12 cellular contexts compared by ENCODE assay signal in the genomic region with DNA sequence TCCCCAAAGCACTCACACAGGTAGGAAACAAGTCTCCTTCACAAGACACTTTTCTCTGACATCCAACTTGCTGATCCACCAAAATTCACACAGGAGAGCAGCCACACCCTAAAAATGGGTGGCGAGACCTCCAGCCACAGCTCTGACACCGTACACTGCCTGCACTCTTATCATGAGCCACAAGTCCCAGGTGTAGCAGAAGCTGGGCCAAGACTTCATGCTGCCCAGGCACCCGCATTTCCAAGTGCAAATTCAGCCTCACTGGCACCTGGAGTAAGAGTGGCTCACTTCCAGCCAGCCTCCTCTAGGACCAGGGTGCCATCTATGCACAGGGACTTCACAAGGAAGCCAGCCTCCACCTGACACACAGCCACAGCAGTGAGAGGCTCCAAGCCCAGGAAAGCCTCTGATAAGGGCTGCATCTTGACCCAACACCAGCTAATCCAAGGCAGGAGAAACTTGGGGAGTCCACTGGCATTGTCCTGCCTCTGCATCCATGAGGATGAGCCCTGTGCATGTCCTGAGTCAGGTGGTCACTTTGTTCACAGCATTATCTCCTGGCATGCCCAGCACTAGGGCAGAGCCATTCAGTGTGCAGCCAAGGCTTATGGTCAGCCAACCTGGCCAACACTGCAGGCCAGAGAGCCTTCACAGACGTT. TPM values are rescaled to one million over a fixed set of nuclear protein-coding genes. Genes with fewer than 3 reads are reported as not detected.
DNase-seq lines count a peak whose midpoint lies in the region; ATAC-seq, FAIRE-seq and TF ChIP-seq lines count a peak whose summit lies in the region.
"Had no signal": no experiment of that assay in that cellular context is flagged by ENCODE, and none has a peak within 500 bp of the region (broad histone marks: within the 10 kb centered on the region; RNA-seq: fewer than 3 reads in every experiment).

No MANE protein-coding gene starts in this region.

- no peak overlapping the region for H3K4me2 ChIP-seq in A549

- no peak for DNase-seq in A549 (ENCODE audit: low read depth in 1 of 2, low spot score in 1 of 2)
- no peak for DNase-seq in NT2/D1 (ENCODE audit: low read depth, low spot score)
- DNase-seq in glutamatergic neuron, result no peak
- DNase-seq in NCI-H526 treated with DMSO at 0.1 percent for 48 hours (lab: John Stamatoyannopoulos, UW), result no peak
- no peak for DNase-seq in SW 1271 (lab: John Stamatoyannopoulos, UW)
- DNase-seq: activated effector memory CD4-positive, alpha-beta T cell treated with Interleukin-2 at 50 U/mL for 16 hours; NCI-H748 treated with DMSO at 0.1 percent for 48 hours had no signal

- peak overlapping the region; percentile 32 for H3K9ac ChIP-seq in NT2/D1 (ENCODE audit: insufficient read length, low read depth)

- no peak for TF ChIP-seq RAD21 in A549 (conservative IDR thresholded peaks at IDR 0.05 in 1 of 2, IDR thresholded peaks at IDR 0.05 in 1 of 2)

- peak overlapping the region; percentile 38 for H3K27ac Mint-ChIP-seq in glutamatergic neuron (ENCODE audit: unreplicated experiment)
- H3K27ac Mint-ChIP-seq: T-helper 2 cell treated with Interferon-gamma antibody and Interleukin-4, amounts not matched to agents 5 μg/mL and 100 μg/mL, for 36 hours had no signal

- FAIRE-seq in A549 (lab: Jason Lieb, UNC), result no peak
- FAIRE-seq: GM12878 had no signal

- H3K36me3 ChIP-seq in NT2/D1 (ENCODE audit: insufficient read depth, insufficient read length, low read length), result peaks cover 49% of the 10 kb centered on the region

- H3K4me1 ChIP-seq in A549 (peaks cover 19% of the 10 kb centered on the region), NT2/D1 (ENCODE audit: insufficient read depth, insufficient read length) (peaks cover 11% of the 10 kb centered on the region)

- CTCF ChIA-PET in A549 (lab: Yijun Ruan, JAX), result interaction anchor here (0.8 to 5.0 kb wide), 4 partner anchors 86 to 437 kb away, joined by 3 to 19 read pairs (median 4); a partner anchor contains a TSS

- no peak for TF ChIP-seq CTCF in A549 (IDR thresholded peaks at IDR 0.05)
- TF ChIP-seq CTCF in glutamatergic neuron (IDR thresholded peaks at IDR 0.05; ENCODE audit: partially characterized antibody, unreplicated experiment), result no peak

- POLR2A ChIA-PET in A549 (lab: Yijun Ruan, JAX), result interaction anchor here (2.5 kb wide), 1 partner anchor 29 kb away, joined by 9 read pairs; a partner anchor contains a TSS

- H3K4me1 Mint-ChIP-seq in glutamatergic neuron (ENCODE audit: low read depth, unreplicated experiment), result peaks cover 14% of the 10 kb centered on the region

- no peak for TF ChIP-seq EP300 in A549 (IDR thresholded peaks at IDR 0.05)

- no peaks in the 10 kb centered on the region for H3K36me3 Mint-ChIP-seq in glutamatergic neuron (ENCODE audit: unreplicated experiment)

- H3K27ac ChIP-seq in A549, result no peak overlapping the region

- H3K4me3 Mint-ChIP-seq in glutamatergic neuron (ENCODE audit: unreplicated experiment), result peak overlapping the region; percentile 59
- H3K4me3 Mint-ChIP-seq: T-helper 2 cell treated with Interferon-gamma antibody and Interleukin-4, amounts not matched to agents 5 μg/mL and 100 μg/mL, for 36 hours had no signal

- H3K9me3 Mint-ChIP-seq in glutamatergic neuron (ENCODE audit: unreplicated experiment), result peaks cover 13% of the 10 kb centered on the region
- H3K9me3 Mint-ChIP-seq: T-helper 2 cell treated with Interferon-gamma antibody and Interleukin-4, amounts not matched to agents 5 μg/mL and 100 μg/mL, for 36 hours had no signal

- WGBS in A549 (ENCODE audit: missing lambda C conversion rate), result 87% methylated on average over 4 of the region's 4 CpGs

- H3K4me3 ChIP-seq in A549 (no peak overlapping the region), NT2/D1 (ENCODE audit: insufficient read length, low read depth) (no peak overlapping the region)

- H3K27me3 Mint-ChIP-seq in glutamatergic neuron (ENCODE audit: unreplicated experiment), result peaks cover 5% of the 10 kb centered on the region

- H3K27me3 ChIP-seq in NT2/D1 (ENCODE audit: insufficient read depth, insufficient read length), result no peaks in the 10 kb centered on the region

- H3K9me3 ChIP-seq in A549 (no peaks in the 10 kb centered on the region), NT2/D1 (ENCODE audit: insufficient read depth, low read length) (no peaks in the 10 kb centered on the region)

- no peak for ATAC-seq in A549
- ATAC-seq in HG02852 (IDR thresholded peaks at IDR 0.05; ENCODE audit: unreplicated experiment), result no peak
- ATAC-seq: GM12878 had no signal

- TF ChIP-seq POLR2A in A549 (IDR thresholded peaks at IDR 0.05; ENCODE audit: low read length), result peak; percentile 24

TF ChIP-seq in A549, 52 proteins besides CTCF, POLR2A, EP300 and RAD21 (continues in another document):
- TF ChIP-seq, protein P1, sequence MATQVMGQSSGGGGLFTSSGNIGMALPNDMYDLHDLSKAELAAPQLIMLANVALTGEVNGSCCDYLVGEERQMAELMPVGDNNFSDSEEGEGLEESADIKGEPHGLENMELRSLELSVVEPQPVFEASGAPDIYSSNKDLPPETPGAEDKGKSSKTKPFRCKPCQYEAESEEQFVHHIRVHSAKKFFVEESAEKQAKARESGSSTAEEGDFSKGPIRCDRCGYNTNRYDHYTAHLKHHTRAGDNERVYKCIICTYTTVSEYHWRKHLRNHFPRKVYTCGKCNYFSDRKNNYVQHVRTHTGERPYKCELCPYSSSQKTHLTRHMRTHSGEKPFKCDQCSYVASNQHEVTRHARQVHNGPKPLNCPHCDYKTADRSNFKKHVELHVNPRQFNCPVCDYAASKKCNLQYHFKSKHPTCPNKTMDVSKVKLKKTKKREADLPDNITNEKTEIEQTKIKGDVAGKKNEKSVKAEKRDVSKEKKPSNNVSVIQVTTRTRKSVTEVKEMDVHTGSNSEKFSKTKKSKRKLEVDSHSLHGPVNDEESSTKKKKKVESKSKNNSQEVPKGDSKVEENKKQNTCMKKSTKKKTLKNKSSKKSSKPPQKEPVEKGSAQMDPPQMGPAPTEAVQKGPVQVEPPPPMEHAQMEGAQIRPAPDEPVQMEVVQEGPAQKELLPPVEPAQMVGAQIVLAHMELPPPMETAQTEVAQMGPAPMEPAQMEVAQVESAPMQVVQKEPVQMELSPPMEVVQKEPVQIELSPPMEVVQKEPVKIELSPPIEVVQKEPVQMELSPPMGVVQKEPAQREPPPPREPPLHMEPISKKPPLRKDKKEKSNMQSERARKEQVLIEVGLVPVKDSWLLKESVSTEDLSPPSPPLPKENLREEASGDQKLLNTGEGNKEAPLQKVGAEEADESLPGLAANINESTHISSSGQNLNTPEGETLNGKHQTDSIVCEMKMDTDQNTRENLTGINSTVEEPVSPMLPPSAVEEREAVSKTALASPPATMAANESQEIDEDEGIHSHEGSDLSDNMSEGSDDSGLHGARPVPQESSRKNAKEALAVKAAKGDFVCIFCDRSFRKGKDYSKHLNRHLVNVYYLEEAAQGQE (IDR thresholded peaks at IDR 0.05), result no peak
- TF ChIP-seq, protein P2, sequence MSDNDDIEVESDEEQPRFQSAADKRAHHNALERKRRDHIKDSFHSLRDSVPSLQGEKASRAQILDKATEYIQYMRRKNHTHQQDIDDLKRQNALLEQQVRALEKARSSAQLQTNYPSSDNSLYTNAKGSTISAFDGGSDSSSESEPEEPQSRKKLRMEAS (IDR thresholded peaks at IDR 0.05), result no peak
- no peak for TF ChIP-seq ZSCAN20 (CRISPR knock-in tag; IDR thresholded peaks at IDR 0.05)
- no peak for TF ChIP-seq CBX2 (IDR thresholded peaks at IDR 0.05; ENCODE audit: borderline replicate concordance, low read depth)

RNA-seq across cellular contexts. Expression of a gene that starts 2.6 kb away (rescaled TPM):
- polyA plus RNA-seq in A549 (2011; rRNA removed) (17.0 and 21.3 TPM in 2 replicates), A549 (2017; fragmentation: RNase III; extraction: RNeasy Plus Mini Kit Qiagen cat#74134 plus additional on column Dnase treatment) (27.3 to 33.6 TPM (median 31.3 TPM) in 3 replicates)
- 24.5 and 43.7 TPM in 2 replicates for polyA plus RNA-seq in A549 (2012; cell fraction: cytosol; rRNA removed)
- polyA plus RNA-seq in A549 (2012; cell fraction: nucleus; rRNA removed), result 54.9 and 62.7 TPM in 2 replicates
- 11.0 and 11.3 TPM in 2 replicates for polyA minus RNA-seq in A549 (2011; rRNA and poly(A)+ RNA removed)
- total RNA-seq in glutamatergic neuron (ENCODE audit: unreplicated experiment), result 45.6 TPM

RNA-seq across cellular contexts. Expression of a gene that starts 5.7 kb away (rescaled TPM):
- polyA plus RNA-seq in A549 (2011; rRNA removed) (4.8 and 5.2 TPM in 2 replicates), A549 (2017; fragmentation: RNase III; extraction: RNeasy Plus Mini Kit Qiagen cat#74134 plus additional on column Dnase treatment) (3.6 to 5.0 TPM (median 4.6 TPM) in 3 replicates)
- 2.6 and 4.2 TPM in 2 replicates for polyA plus RNA-seq in A549 (2012; cell fraction: cytosol; rRNA removed)
- 3.0 and 3.8 TPM in 2 replicates for polyA plus RNA-seq in A549 (2012; cell fraction: nucleus; rRNA removed)
- 4.3 and 4.9 TPM in 2 replicates for polyA minus RNA-seq in A549 (2011; rRNA and poly(A)+ RNA removed)
- 15.1 TPM for total RNA-seq in glutamatergic neuron (ENCODE audit: unreplicated experiment)

RNA-seq across cellular contexts. Expression of a gene that starts 29.2 kb away (rescaled TPM):
- 2.9 and 3.0 TPM in 2 replicates for polyA plus RNA-seq in A549 (2011; rRNA removed)
- polyA plus RNA-seq in A549 (2012; cell fraction: cytosol; rRNA removed), result 3.6 and 4.5 TPM in 2 replicates
- polyA plus RNA-seq in A549 (2012; cell fraction: nucleus; rRNA removed), result 5.7 and 6.5 TPM in 2 replicates
- 3.5 to 4.0 TPM (median 4.0 TPM) in 3 replicates for polyA plus RNA-seq in A549 (2017; fragmentation: RNase III; extraction: RNeasy Plus Mini Kit Qiagen cat#74134 plus additional on column Dnase treatment)
- 2.0 and 3.1 TPM in 2 replicates for polyA minus RNA-seq in A549 (2011; rRNA and poly(A)+ RNA removed)
- 39.0 TPM for total RNA-seq in glutamatergic neuron (ENCODE audit: unreplicated experiment)

RNA-seq across cellular contexts. Expression of a gene that starts 42.6 kb away (rescaled TPM):
- polyA plus RNA-seq in A549 (2011; rRNA removed), result 4.8 and 6.7 TPM in 2 replicates
- 5.1 and 5.6 TPM in 2 replicates for polyA plus RNA-seq in A549 (2012; cell fraction: cytosol; rRNA removed)
- 3.5 and 4.5 TPM in 2 replicates for polyA plus RNA-seq in A549 (2012; cell fraction: nucleus; rRNA removed)
- 4.6 to 5.4 TPM (median 4.8 TPM) in 3 replicates for polyA plus RNA-seq in A549 (2017; fragmentation: RNase III; extraction: RNeasy Plus Mini Kit Qiagen cat#74134 plus additional on column Dnase treatment)
- polyA minus RNA-seq in A549 (2011; rRNA and poly(A)+ RNA removed), result 1.6 and 2.4 TPM in 2 replicates
- 18.7 TPM for total RNA-seq in glutamatergic neuron (ENCODE audit: unreplicated experiment)

RNA-seq across cellular contexts. Expression of a gene that starts 56.4 kb away (rescaled TPM):
- 0.40 and 0.94 TPM in 2 replicates for polyA plus RNA-seq in A549 (2011; rRNA removed)
- 0.39 and 0.42 TPM in 2 replicates for polyA plus RNA-seq in A549 (2012; cell fraction: cytosol; rRNA removed)
- polyA plus RNA-seq in A549 (2012; cell fraction: nucleus; rRNA removed), result 0.31 and 0.95 TPM in 2 replicates
- polyA plus RNA-seq in A549 (2017; fragmentation: RNase III; extraction: RNeasy Plus Mini Kit Qiagen cat#74134 plus additional on column Dnase treatment), result 0.08 to 0.51 TPM (median 0.17 TPM) in 3 replicates
- polyA minus RNA-seq in A549 (2011; rRNA and poly(A)+ RNA removed), result 1.3 and 1.4 TPM in 2 replicates
- not detected for total RNA-seq in glutamatergic neuron (ENCODE audit: unreplicated experiment)
- total RNA-seq: M059J, myocyte had no signal
